1 cellular context compared by ENCODE assay signal in genomic region chr2:85936421-85937068, GRCh38.
TF ChIP-seq lines count a peak whose summit lies in the region.

No MANE protein-coding gene starts in this region.

TF ChIP-seq in GM23338, 12 proteins besides CTCF, POLR2A, EP300 and RAD21 (continued from another document):
- TF ChIP-seq, protein P1, sequence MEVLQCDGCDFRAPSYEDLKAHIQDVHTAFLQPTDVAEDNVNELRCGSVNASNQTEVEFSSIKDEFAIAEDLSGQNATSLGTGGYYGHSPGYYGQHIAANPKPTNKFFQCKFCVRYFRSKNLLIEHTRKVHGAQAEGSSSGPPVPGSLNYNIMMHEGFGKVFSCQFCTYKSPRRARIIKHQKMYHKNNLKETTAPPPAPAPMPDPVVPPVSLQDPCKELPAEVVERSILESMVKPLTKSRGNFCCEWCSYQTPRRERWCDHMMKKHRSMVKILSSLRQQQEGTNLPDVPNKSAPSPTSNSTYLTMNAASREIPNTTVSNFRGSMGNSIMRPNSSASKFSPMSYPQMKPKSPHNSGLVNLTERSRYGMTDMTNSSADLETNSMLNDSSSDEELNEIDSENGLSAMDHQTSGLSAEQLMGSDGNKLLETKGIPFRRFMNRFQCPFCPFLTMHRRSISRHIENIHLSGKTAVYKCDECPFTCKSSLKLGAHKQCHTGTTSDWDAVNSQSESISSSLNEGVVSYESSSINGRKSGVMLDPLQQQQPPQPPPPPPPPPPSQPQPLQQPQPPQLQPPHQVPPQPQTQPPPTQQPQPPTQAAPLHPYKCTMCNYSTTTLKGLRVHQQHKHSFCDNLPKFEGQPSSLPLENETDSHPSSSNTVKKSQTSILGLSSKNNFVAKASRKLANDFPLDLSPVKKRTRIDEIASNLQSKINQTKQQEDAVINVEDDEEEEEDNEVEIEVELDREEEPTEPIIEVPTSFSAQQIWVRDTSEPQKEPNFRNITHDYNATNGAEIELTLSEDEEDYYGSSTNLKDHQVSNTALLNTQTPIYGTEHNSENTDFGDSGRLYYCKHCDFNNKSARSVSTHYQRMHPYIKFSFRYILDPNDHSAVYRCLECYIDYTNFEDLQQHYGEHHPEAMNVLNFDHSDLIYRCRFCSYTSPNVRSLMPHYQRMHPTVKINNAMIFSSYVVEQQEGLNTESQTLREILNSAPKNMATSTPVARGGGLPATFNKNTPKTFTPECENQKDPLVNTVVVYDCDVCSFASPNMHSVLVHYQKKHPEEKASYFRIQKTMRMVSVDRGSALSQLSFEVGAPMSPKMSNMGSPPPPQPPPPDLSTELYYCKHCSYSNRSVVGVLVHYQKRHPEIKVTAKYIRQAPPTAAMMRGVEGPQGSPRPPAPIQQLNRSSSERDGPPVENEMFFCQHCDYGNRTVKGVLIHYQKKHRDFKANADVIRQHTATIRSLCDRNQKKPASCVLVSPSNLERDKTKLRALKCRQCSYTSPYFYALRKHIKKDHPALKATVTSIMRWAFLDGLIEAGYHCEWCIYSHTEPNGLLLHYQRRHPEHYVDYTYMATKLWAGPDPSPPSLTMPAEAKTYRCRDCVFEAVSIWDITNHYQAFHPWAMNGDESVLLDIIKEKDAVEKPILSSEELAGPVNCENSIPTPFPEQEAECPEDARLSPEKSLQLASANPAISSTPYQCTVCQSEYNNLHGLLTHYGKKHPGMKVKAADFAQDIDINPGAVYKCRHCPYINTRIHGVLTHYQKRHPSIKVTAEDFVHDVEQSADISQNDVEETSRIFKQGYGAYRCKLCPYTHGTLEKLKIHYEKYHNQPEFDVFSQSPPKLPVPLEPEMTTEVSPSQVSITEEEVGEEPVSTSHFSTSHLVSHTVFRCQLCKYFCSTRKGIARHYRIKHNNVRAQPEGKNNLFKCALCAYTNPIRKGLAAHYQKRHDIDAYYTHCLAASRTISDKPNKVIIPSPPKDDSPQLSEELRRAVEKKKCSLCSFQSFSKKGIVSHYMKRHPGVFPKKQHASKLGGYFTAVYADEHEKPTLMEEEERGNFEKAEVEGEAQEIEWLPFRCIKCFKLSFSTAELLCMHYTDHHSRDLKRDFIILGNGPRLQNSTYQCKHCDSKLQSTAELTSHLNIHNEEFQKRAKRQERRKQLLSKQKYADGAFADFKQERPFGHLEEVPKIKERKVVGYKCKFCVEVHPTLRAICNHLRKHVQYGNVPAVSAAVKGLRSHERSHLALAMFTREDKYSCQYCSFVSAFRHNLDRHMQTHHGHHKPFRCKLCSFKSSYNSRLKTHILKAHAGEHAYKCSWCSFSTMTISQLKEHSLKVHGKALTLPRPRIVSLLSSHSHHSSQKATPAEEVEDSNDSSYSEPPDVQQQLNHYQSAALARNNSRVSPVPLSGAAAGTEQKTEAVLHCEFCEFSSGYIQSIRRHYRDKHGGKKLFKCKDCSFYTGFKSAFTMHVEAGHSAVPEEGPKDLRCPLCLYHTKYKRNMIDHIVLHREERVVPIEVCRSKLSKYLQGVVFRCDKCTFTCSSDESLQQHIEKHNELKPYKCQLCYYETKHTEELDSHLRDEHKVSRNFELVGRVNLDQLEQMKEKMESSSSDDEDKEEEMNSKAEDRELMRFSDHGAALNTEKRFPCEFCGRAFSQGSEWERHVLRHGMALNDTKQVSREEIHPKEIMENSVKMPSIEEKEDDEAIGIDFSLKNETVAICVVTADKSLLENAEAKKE (CRISPR knock-in tag; IDR thresholded peaks at IDR 0.05): no peak
- TF ChIP-seq ZNF331 (CRISPR knock-in tag; IDR thresholded peaks at IDR 0.05; ENCODE audit: low read depth) (no peak), CREB1 (CRISPR knock-in tag; IDR thresholded peaks at IDR 0.05; ENCODE audit: low read depth) (no peak), STAT1 (IDR thresholded peaks at IDR 0.05; ENCODE audit: unreplicated experiment) (no peak), EZH2 (IDR thresholded peaks at IDR 0.05; ENCODE audit: low read depth, unreplicated experiment) (no peak), NANOG (IDR thresholded peaks at IDR 0.05; ENCODE audit: borderline replicate concordance) (no peak), ZNF114 (CRISPR knock-in tag; IDR thresholded peaks at IDR 0.05) (no peak), EZH2phosphoT487 (IDR thresholded peaks at IDR 0.05; ENCODE audit: unreplicated experiment) (no peak), POLR2AphosphoS5 (IDR thresholded peaks at IDR 0.05; ENCODE audit: low read depth) (no peak)
- TF ChIP-seq, protein P2, sequence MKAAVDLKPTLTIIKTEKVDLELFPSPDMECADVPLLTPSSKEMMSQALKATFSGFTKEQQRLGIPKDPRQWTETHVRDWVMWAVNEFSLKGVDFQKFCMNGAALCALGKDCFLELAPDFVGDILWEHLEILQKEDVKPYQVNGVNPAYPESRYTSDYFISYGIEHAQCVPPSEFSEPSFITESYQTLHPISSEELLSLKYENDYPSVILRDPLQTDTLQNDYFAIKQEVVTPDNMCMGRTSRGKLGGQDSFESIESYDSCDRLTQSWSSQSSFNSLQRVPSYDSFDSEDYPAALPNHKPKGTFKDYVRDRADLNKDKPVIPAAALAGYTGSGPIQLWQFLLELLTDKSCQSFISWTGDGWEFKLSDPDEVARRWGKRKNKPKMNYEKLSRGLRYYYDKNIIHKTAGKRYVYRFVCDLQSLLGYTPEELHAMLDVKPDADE (IDR thresholded peaks at IDR 0.05): no peak
- TF ChIP-seq, protein P3, sequence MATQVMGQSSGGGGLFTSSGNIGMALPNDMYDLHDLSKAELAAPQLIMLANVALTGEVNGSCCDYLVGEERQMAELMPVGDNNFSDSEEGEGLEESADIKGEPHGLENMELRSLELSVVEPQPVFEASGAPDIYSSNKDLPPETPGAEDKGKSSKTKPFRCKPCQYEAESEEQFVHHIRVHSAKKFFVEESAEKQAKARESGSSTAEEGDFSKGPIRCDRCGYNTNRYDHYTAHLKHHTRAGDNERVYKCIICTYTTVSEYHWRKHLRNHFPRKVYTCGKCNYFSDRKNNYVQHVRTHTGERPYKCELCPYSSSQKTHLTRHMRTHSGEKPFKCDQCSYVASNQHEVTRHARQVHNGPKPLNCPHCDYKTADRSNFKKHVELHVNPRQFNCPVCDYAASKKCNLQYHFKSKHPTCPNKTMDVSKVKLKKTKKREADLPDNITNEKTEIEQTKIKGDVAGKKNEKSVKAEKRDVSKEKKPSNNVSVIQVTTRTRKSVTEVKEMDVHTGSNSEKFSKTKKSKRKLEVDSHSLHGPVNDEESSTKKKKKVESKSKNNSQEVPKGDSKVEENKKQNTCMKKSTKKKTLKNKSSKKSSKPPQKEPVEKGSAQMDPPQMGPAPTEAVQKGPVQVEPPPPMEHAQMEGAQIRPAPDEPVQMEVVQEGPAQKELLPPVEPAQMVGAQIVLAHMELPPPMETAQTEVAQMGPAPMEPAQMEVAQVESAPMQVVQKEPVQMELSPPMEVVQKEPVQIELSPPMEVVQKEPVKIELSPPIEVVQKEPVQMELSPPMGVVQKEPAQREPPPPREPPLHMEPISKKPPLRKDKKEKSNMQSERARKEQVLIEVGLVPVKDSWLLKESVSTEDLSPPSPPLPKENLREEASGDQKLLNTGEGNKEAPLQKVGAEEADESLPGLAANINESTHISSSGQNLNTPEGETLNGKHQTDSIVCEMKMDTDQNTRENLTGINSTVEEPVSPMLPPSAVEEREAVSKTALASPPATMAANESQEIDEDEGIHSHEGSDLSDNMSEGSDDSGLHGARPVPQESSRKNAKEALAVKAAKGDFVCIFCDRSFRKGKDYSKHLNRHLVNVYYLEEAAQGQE (IDR thresholded peaks at IDR 0.05; ENCODE audit: unreplicated experiment): no peak
